9 cellular contexts compared by ENCODE assay signal in the genomic region with DNA sequence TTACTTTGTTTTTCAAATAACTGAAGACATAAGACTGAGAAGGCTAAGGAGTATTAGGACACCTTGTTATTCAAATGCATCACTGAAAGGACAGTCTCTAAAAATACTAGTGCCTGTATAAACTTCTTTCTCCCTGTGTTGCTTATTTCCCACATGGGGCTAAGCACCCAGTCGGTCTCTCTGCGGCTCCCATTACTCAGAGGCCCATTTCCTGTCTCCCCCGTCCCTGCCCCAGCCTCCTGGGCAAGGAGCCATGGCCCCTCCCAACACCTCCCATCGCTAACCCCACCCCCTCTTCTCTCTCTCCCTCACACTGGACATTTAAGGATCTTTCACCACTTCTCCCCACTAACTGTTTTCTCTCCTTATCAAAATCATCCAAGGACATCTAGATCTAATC.
DNase-seq lines count a peak whose midpoint lies in the region; ATAC-seq and TF ChIP-seq lines count a peak whose summit lies in the region.
"Had no signal": no experiment of that assay in that cellular context is flagged by ENCODE, and none has a peak within 500 bp of the region (broad histone marks: within the 10 kb centered on the region; RNA-seq: fewer than 3 reads in every experiment).

No MANE protein-coding gene starts in this region.

- H3K27me3 ChIP-seq in HUES48 (ENCODE audit: control insufficient read depth, insufficient read depth, low read length): no peaks in the 10 kb centered on the region; the same call in 1 of the 2 replicates

- H3K27me3 Mint-ChIP-seq in MCF 10A (ENCODE audit: insufficient read depth, unreplicated experiment) (no peaks in the 10 kb centered on the region), mesothelial cell of epicardium (ENCODE audit: low read depth) (no peaks in the 10 kb centered on the region)
- peaks cover 7% of the 10 kb centered on the region for H3K27me3 Mint-ChIP-seq in activated CD8-positive, alpha-beta memory T cell treated with anti-CD3 and anti-CD28 coated beads, Interleukin-2, amount 10 ng/mL, durations not matched to agents 7 days and 5 days

- H3K4me3 ChIP-seq in HUES48 (ENCODE audit: low read depth, low read length): no peak overlapping the region

- DNase-seq in Daoy (ENCODE audit: low read depth): peak; percentile 93
- peak; percentile 95 for DNase-seq in MCF 10A (ENCODE audit: unreplicated experiment)
- DNase-seq in mesothelial cell of epicardium (ENCODE audit: low spot score in 2 of 2, unreplicated experiment in 2 of 2): no peak
- DNase-seq in activated CD8-positive, alpha-beta memory T cell treated with anti-CD3 and anti-CD28 coated beads, Interleukin-2, amount 10 ng/mL, durations not matched to agents 7 days and 5 days: no peak
- DNase-seq in stimulated activated effector memory CD8-positive, alpha-beta T cell treated with anti-CD3 and anti-CD28 coated beads, Interleukin-12 subunit alpha, Interleukin-12 subunit beta, amount 100 ng/mL, for 72 hours (ENCODE audit: low spot score in 2 of 2): no peak
- no peak for DNase-seq in cerebellar cortex (ENCODE audit: low spot score)
- DNase-seq: activated naive CD8-positive, alpha-beta T cell treated with anti-CD3 and anti-CD28 coated beads, Interleukin-2, amount 10 ng/mL, durations not matched to agents 7 days and 5 days had no signal

- no peak for ATAC-seq in activated CD8-positive, alpha-beta memory T cell treated with anti-CD3 and anti-CD28 coated beads, Interleukin-2, amount 10 ng/mL, durations not matched to agents 7 days and 5 days
- ATAC-seq in stimulated activated effector memory CD8-positive, alpha-beta T cell treated with anti-CD3 and anti-CD28 coated beads, Interleukin-12 subunit alpha, Interleukin-12 subunit beta, amount 100 ng/mL, for 72 hours: no peak
- ATAC-seq in HG03457 (IDR thresholded peaks at IDR 0.05; ENCODE audit: unreplicated experiment): no peak

- H3K9me3 Mint-ChIP-seq in MCF 10A (ENCODE audit: unreplicated experiment) (no peaks in the 10 kb centered on the region), mesothelial cell of epicardium (no peaks in the 10 kb centered on the region)
- H3K9me3 Mint-ChIP-seq in activated CD8-positive, alpha-beta memory T cell treated with anti-CD3 and anti-CD28 coated beads, Interleukin-2, amount 10 ng/mL, durations not matched to agents 7 days and 5 days (ENCODE audit: low read depth): no peaks in the 10 kb centered on the region
- no peaks in the 10 kb centered on the region for H3K9me3 Mint-ChIP-seq in stimulated activated effector memory CD8-positive, alpha-beta T cell treated with anti-CD3 and anti-CD28 coated beads, Interleukin-12 subunit alpha, Interleukin-12 subunit beta, amount 100 ng/mL, for 72 hours
- H3K9me3 Mint-ChIP-seq: activated naive CD8-positive, alpha-beta T cell treated with anti-CD3 and anti-CD28 coated beads, Interleukin-2, amount 10 ng/mL, durations not matched to agents 7 days and 5 days had no signal

- H3K36me3 ChIP-seq in HUES48 (ENCODE audit: control insufficient read depth, insufficient read depth, low read length): no peaks in the 10 kb centered on the region

- no peak for TF ChIP-seq CTCF in MCF 10A (IDR thresholded peaks at IDR 0.05; ENCODE audit: unreplicated experiment)
- TF ChIP-seq CTCF in mesothelial cell of epicardium (IDR thresholded peaks at IDR 0.05; ENCODE audit: unreplicated experiment): no peak

- peak overlapping the region; percentile 73 for H3K27ac ChIP-seq in HUES48 (ENCODE audit: low read depth, low read length)

- H3K9me3 ChIP-seq in HUES48 (ENCODE audit: control insufficient read depth, insufficient read depth, low read length): no peaks in the 10 kb centered on the region

- H3K9ac ChIP-seq in HUES48 (ENCODE audit: low read depth, low read length): peak overlapping the region; percentile 6; the same call in 1 of the 2 replicates

- TSS peak; percentile 43 for BruUV-seq in MCF 10A (replicated peaks; lab: Mats Ljungman, UMichigan)

- H3K4me1 ChIP-seq in HUES48 (ENCODE audit: control insufficient read depth, insufficient read depth, low read length): peaks cover 14% of the 10 kb centered on the region

- POLR2A ChIA-PET in MCF 10A (lab: Yijun Ruan, JAX): interaction anchor here (1.5 to 4.1 kb wide), 3 partner anchors 9 to 14 kb away, joined by 4 to 20 read pairs (median 4); no protein-coding TSS in a partner anchor

- H3K4me1 Mint-ChIP-seq in MCF 10A (ENCODE audit: insufficient read depth, unreplicated experiment): peaks cover 22% of the 10 kb centered on the region
- peaks cover 22% of the 10 kb centered on the region for H3K4me1 Mint-ChIP-seq in mesothelial cell of epicardium
- peaks cover 1% of the 10 kb centered on the region for H3K4me1 Mint-ChIP-seq in activated CD8-positive, alpha-beta memory T cell treated with anti-CD3 and anti-CD28 coated beads, Interleukin-2, amount 10 ng/mL, durations not matched to agents 7 days and 5 days
- H3K4me1 Mint-ChIP-seq in stimulated activated effector memory CD8-positive, alpha-beta T cell treated with anti-CD3 and anti-CD28 coated beads, Interleukin-12 subunit alpha, Interleukin-12 subunit beta, amount 100 ng/mL, for 72 hours: peaks cover 6% of the 10 kb centered on the region

- H3K36me3 Mint-ChIP-seq in MCF 10A (ENCODE audit: insufficient read depth, unreplicated experiment): peaks cover 4% of the 10 kb centered on the region
- H3K36me3 Mint-ChIP-seq in mesothelial cell of epicardium: no peaks in the 10 kb centered on the region
- H3K36me3 Mint-ChIP-seq in activated CD8-positive, alpha-beta memory T cell treated with anti-CD3 and anti-CD28 coated beads, Interleukin-2, amount 10 ng/mL, durations not matched to agents 7 days and 5 days: no peaks in the 10 kb centered on the region
- no peaks in the 10 kb centered on the region for H3K36me3 Mint-ChIP-seq in stimulated activated effector memory CD8-positive, alpha-beta T cell treated with anti-CD3 and anti-CD28 coated beads, Interleukin-12 subunit alpha, Interleukin-12 subunit beta, amount 100 ng/mL, for 72 hours
- H3K36me3 Mint-ChIP-seq: activated naive CD8-positive, alpha-beta T cell treated with anti-CD3 and anti-CD28 coated beads, Interleukin-2, amount 10 ng/mL, durations not matched to agents 7 days and 5 days had no signal

- intact Hi-C loops in MCF 10A (cut with micrococcal nuclease): no loop called here

- H3K4me3 Mint-ChIP-seq in MCF 10A (ENCODE audit: unreplicated experiment) (no peak overlapping the region), mesothelial cell of epicardium (no peak overlapping the region)
- no peak overlapping the region for H3K4me3 Mint-ChIP-seq in activated CD8-positive, alpha-beta memory T cell treated with anti-CD3 and anti-CD28 coated beads, Interleukin-2, amount 10 ng/mL, durations not matched to agents 7 days and 5 days
- H3K4me3 Mint-ChIP-seq in stimulated activated effector memory CD8-positive, alpha-beta T cell treated with anti-CD3 and anti-CD28 coated beads, Interleukin-12 subunit alpha, Interleukin-12 subunit beta, amount 100 ng/mL, for 72 hours: no peak overlapping the region
- H3K4me3 Mint-ChIP-seq: activated naive CD8-positive, alpha-beta T cell treated with anti-CD3 and anti-CD28 coated beads, Interleukin-2, amount 10 ng/mL, durations not matched to agents 7 days and 5 days had no signal

- H3K27ac Mint-ChIP-seq in MCF 10A (ENCODE audit: low read depth, unreplicated experiment) (peak overlapping the region; percentile 0), mesothelial cell of epicardium (peak overlapping the region; percentile 1)
- H3K27ac Mint-ChIP-seq in activated CD8-positive, alpha-beta memory T cell treated with anti-CD3 and anti-CD28 coated beads, Interleukin-2, amount 10 ng/mL, durations not matched to agents 7 days and 5 days: no peak overlapping the region
- no peak overlapping the region for H3K27ac Mint-ChIP-seq in stimulated activated effector memory CD8-positive, alpha-beta T cell treated with anti-CD3 and anti-CD28 coated beads, Interleukin-12 subunit alpha, Interleukin-12 subunit beta, amount 100 ng/mL, for 72 hours
- H3K27ac Mint-ChIP-seq: activated naive CD8-positive, alpha-beta T cell treated with anti-CD3 and anti-CD28 coated beads, Interleukin-2, amount 10 ng/mL, durations not matched to agents 7 days and 5 days had no signal

- CTCF ChIA-PET in MCF 10A (lab: Yijun Ruan, JAX): interaction anchor here (0.6 to 1.2 kb wide), 3 partner anchors 8 to 89 kb away, joined by 3 to 4 read pairs (median 4); no protein-coding TSS in a partner anchor
- CTCF ChIA-PET in activated CD8-positive, alpha-beta memory T cell treated with anti-CD3 and anti-CD28 coated beads, Interleukin-2, amount 10 ng/mL, durations not matched to agents 7 days and 5 days (lab: Charles Lee): no interaction called here

Comparison
In these comparisons a context has a peak if more than half of its experiments do, and no peak if none do; other contexts are left out.
1. DNase-seq: peak in Daoy (single experiment) and MCF 10A (single experiment); none in mesothelial cell of epicardium (0 of 2), activated CD8-positive, alpha-beta memory T cell treated with anti-CD3 and anti-CD28 coated beads, Interleukin-2, amount 10 ng/mL, durations not matched to agents 7 days and 5 days (single experiment), stimulated activated effector memory CD8-positive, alpha-beta T cell treated with anti-CD3 and anti-CD28 coated beads, Interleukin-12 subunit alpha, Interleukin-12 subunit beta, amount 100 ng/mL, for 72 hours (0 of 2) and cerebellar cortex (single experiment).
2. H3K27ac Mint-ChIP-seq: peak in MCF 10A (single experiment) and mesothelial cell of epicardium (single experiment); none in activated CD8-positive, alpha-beta memory T cell treated with anti-CD3 and anti-CD28 coated beads, Interleukin-2, amount 10 ng/mL, durations not matched to agents 7 days and 5 days (single experiment) and stimulated activated effector memory CD8-positive, alpha-beta T cell treated with anti-CD3 and anti-CD28 coated beads, Interleukin-12 subunit alpha, Interleukin-12 subunit beta, amount 100 ng/mL, for 72 hours (single experiment).